ENCODE assay signal across 8 cellular contexts in the genomic region with DNA sequence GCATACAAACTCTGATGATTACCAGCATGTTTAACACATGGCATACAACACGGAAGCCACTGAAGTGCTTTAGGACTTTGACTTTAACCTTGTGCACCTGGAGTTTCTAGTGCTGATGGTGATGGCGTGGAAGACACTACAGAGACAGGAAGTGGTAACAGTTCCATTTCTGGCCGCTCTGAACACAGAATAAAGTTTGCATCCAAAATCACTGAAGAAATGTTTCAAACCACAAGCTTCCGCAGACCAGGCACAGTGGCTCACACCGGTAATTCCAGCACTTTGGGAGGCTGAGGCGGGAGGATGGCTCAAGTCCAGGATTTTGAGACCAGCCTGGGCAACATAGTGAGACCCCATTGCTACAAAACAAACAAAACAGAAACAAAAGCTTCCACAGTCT. TPM values are rescaled to one million over a fixed set of nuclear protein-coding genes. Genes with fewer than 3 reads are reported as not detected.
DNase-seq lines count a peak whose midpoint lies in the region; ATAC-seq and TF ChIP-seq lines count a peak whose summit lies in the region.
"Had no signal": no experiment of that assay in that cellular context is flagged by ENCODE, and none has a peak within 500 bp of the region (broad histone marks: within the 10 kb centered on the region; RNA-seq: fewer than 3 reads in every experiment).

No MANE protein-coding gene starts in this region.

- H3K36me3 Mint-ChIP-seq in immature natural killer cell, result no peaks in the 10 kb centered on the region
- H3K36me3 Mint-ChIP-seq in endothelial cell (ENCODE audit: low read depth, unreplicated experiment), result no peaks in the 10 kb centered on the region

- H3K4me3 Mint-ChIP-seq in immature natural killer cell (peak overlapping the region in 1 of 5 donors; percentile 56), endothelial cell (ENCODE audit: unreplicated experiment) (no peak overlapping the region)

- H3K27ac Mint-ChIP-seq in immature natural killer cell, result peak overlapping the region in 4 of 6 donors; percentile 24 to 62 (median 34)
- no peak overlapping the region for H3K27ac Mint-ChIP-seq in endothelial cell (ENCODE audit: unreplicated experiment)

- ATAC-seq in GM18858 (IDR thresholded peaks at IDR 0.05; ENCODE audit: unreplicated experiment) (peak; percentile 75), GM21447 (IDR thresholded peaks at IDR 0.05; ENCODE audit: unreplicated experiment) (peak; percentile 90), HG03520 (IDR thresholded peaks at IDR 0.05; ENCODE audit: unreplicated experiment) (peak; percentile 84)

- H3K9me3 Mint-ChIP-seq in immature natural killer cell (no peaks in the 10 kb centered on the region), endothelial cell (ENCODE audit: unreplicated experiment) (no peaks in the 10 kb centered on the region)

- H3K4me1 Mint-ChIP-seq in immature natural killer cell (peaks cover 4 to 14% of the 10 kb centered on the region in 2 donors), endothelial cell (ENCODE audit: unreplicated experiment) (no peaks in the 10 kb centered on the region)

- TF ChIP-seq CTCF in endothelial cell (IDR thresholded peaks at IDR 0.05; ENCODE audit: unreplicated experiment), result no peak

- intact Hi-C loops in cardiac septum (cut with DNase I), result no loop called here

- DNase-seq in immature natural killer cell (no peak), NCI-H748 treated with DMSO at 0.1 percent for 48 hours (lab: John Stamatoyannopoulos, UW) (no peak), cardiac septum (ENCODE audit: low spot score) (no peak), endothelial cell (ENCODE audit: low spot score) (no peak)
- DNase-seq: NCI-H2081 had no signal

- peaks cover 0 to 2% (median 0%) of the 10 kb centered on the region in 3 donors for H3K27me3 Mint-ChIP-seq in immature natural killer cell (ENCODE audit: low read depth in 3 of 3)
- peaks cover 8% of the 10 kb centered on the region for H3K27me3 Mint-ChIP-seq in endothelial cell (ENCODE audit: unreplicated experiment)

RNA-seq across cellular contexts. Expression of a gene that starts 40.3 kb away (rescaled TPM):
- 10 to 100 TPM; 26.3 to 49.4 (median 41.9) TPM for polyA plus RNA-seq in immature natural killer cell
- total RNA-seq in cardiac septum, result 27.7 TPM
- total RNA-seq in endothelial cell (ENCODE audit: unreplicated experiment), result 42.6 TPM

RNA-seq across cellular contexts. Expression of a gene that starts 49.2 kb away (rescaled TPM):
- polyA plus RNA-seq in immature natural killer cell, result 1 to 10 TPM; 3.4 to 6.9 (median 6.2) TPM
- total RNA-seq in cardiac septum (9.9 TPM), endothelial cell (ENCODE audit: unreplicated experiment) (1.8 TPM)
